Comparison of ENCODE assay signal across 24 cellular contexts in the genomic region with DNA sequence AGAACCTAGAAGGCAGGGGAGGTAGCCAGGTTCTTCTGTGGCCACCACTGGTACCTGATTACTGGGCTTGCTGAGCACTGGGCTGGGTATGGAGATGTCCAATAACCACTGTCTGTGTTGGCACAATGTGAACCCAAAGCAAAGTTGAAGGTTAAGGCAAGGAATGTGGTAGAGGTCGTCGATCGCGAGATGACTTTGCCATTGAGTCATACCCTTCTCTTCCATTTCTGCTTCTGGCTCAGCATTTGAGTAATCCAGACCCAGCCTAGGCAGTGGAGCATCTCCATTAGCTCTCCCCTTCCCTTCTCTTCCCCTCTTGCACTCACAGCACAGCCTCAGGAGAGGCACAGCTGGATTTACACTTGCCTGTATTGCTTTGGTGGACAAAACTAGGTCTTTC.
DNase-seq lines count a peak whose midpoint lies in the region; ATAC-seq and TF ChIP-seq lines count a peak whose summit lies in the region.
"Had no signal": no experiment of that assay in that cellular context is flagged by ENCODE, and none has a peak within 500 bp of the region (broad histone marks: within the 10 kb centered on the region; RNA-seq: fewer than 3 reads in every experiment).

No MANE protein-coding gene starts in this region.

- H3K9me3 ChIP-seq in OCI-LY3 (ENCODE audit: insufficient read depth, low read length) (no peaks in the 10 kb centered on the region), lower lobe of right lung (no peaks in the 10 kb centered on the region)
- H3K9me3 ChIP-seq: left ventricle myocardium inferior, SJCRH30, thyroid gland had no signal

- H3K4me3 Mint-ChIP-seq in activated T-helper 2 cell treated with anti-CD3 and anti-CD28 coated beads, Interferon-gamma antibody, Interleukin-2, Interleukin-4, amounts not matched to agents 10 μg/mL and 5 μg/mL and 100 μg/mL, durations not matched to agents 14 hours and 24 hours and 36 hours (ENCODE audit: low read depth): no peak overlapping the region
- H3K4me3 Mint-ChIP-seq: activated CD8-positive, alpha-beta T cell treated with anti-CD3 and anti-CD28 coated beads, Interleukin-2, amount 10 ng/mL, durations not matched to agents 7 days and 5 days; activated T-helper 1 cell treated with anti-CD3 and anti-CD28 coated beads, Interleukin-12 subunit alpha, Interleukin-12 subunit beta, Interleukin-2, Interleukin-4 antibody, amounts not matched to agents 30 ng/mL and 10 ng/mL and 1 ng/mL, durations not matched to agents 14 hours and 24 hours and 36 hours; CD4-positive, alpha-beta T cell; stimulated activated memory B cell treated with anti-CD40 and anti-IgM and Interleukin-4, amounts not matched to agents 10 μg/mL and 1 μg/mL and 100 μg/mL, for 72 hours; T-helper 17 cell had no signal

- ATAC-seq in GM18502 (IDR thresholded peaks at IDR 0.05; ENCODE audit: poor library complexity, unreplicated experiment) (peak; percentile 40), GM18873 (IDR thresholded peaks at IDR 0.05; ENCODE audit: low FRiP score, unreplicated experiment) (peak; percentile 47), HG02870 (IDR thresholded peaks at IDR 0.05; ENCODE audit: unreplicated experiment) (peak; percentile 50), lower lobe of right lung (no peak)
- ATAC-seq: activated CD8-positive, alpha-beta T cell treated with anti-CD3 and anti-CD28 coated beads, Interleukin-2, amount 10 ng/mL, durations not matched to agents 7 days and 5 days; HepG2; stimulated activated memory B cell treated with anti-CD40 and anti-IgM and Interleukin-4, amounts not matched to agents 10 μg/mL and 1 μg/mL and 100 μg/mL, for 72 hours; T-helper 17 cell had no signal

- H3K27me3 ChIP-seq in OCI-LY3 (ENCODE audit: low read depth, low read length) (peaks cover 59% of the 10 kb centered on the region), lower lobe of right lung (ENCODE audit: low read depth) (no peaks in the 10 kb centered on the region)
- H3K27me3 ChIP-seq: SJCRH30, thyroid gland had no signal

- no peaks in the 10 kb centered on the region for H4K20me1 ChIP-seq in OCI-LY3 (ENCODE audit: insufficient read depth, low read length)

- H3K4me2 ChIP-seq in OCI-LY3 (ENCODE audit: low read length): peak overlapping the region; percentile 73

- H3K27ac Mint-ChIP-seq in activated T-helper 2 cell treated with anti-CD3 and anti-CD28 coated beads, Interferon-gamma antibody, Interleukin-2, Interleukin-4, amounts not matched to agents 10 μg/mL and 5 μg/mL and 100 μg/mL, durations not matched to agents 14 hours and 24 hours and 36 hours: no peak overlapping the region
- H3K27ac Mint-ChIP-seq: activated CD8-positive, alpha-beta T cell treated with anti-CD3 and anti-CD28 coated beads, Interleukin-2, amount 10 ng/mL, durations not matched to agents 7 days and 5 days; activated T-helper 1 cell treated with anti-CD3 and anti-CD28 coated beads, Interleukin-12 subunit alpha, Interleukin-12 subunit beta, Interleukin-2, Interleukin-4 antibody, amounts not matched to agents 30 ng/mL and 10 ng/mL and 1 ng/mL, durations not matched to agents 14 hours and 24 hours and 36 hours; CD4-positive, alpha-beta T cell; stimulated activated memory B cell treated with anti-CD40 and anti-IgM and Interleukin-4, amounts not matched to agents 10 μg/mL and 1 μg/mL and 100 μg/mL, for 72 hours; T-helper 17 cell had no signal

- no peaks in the 10 kb centered on the region for H3K79me2 ChIP-seq in OCI-LY3 (ENCODE audit: low read length)

- no peak overlapping the region for H2AFZ ChIP-seq in OCI-LY3 (ENCODE audit: low read depth, low read length)

- TF ChIP-seq CTCF in OCI-LY3 (IDR thresholded peaks at IDR 0.05; ENCODE audit: low read depth, low read length) (no peak), lower lobe of right lung (IDR thresholded peaks at IDR 0.05) (no peak)

- no peak for DNase-seq in NCI-H1436 treated with DMSO at 0.1 percent for 48 hours (lab: John Stamatoyannopoulos, UW)
- DNase-seq in HUDEP-2 (lab: John Stamatoyannopoulos, UW; ENCODE audit: unreplicated experiment in 76 of 76): no peak
- DNase-seq in activated T-helper 2 cell treated with anti-CD3 and anti-CD28 coated beads, Interferon-gamma antibody, Interleukin-2, Interleukin-4, amounts not matched to agents 10 μg/mL and 5 μg/mL and 100 μg/mL, durations not matched to agents 14 hours and 24 hours and 36 hours (ENCODE audit: low spot score): no peak
- no peak for DNase-seq in lower lobe of right lung
- DNase-seq: activated CD8-positive, alpha-beta T cell treated with anti-CD3 and anti-CD28 coated beads, Interleukin-2, amount 10 ng/mL, durations not matched to agents 7 days and 5 days; CD4-positive, alpha-beta T cell; DMS153; GDM1; H7; left ventricle myocardium inferior; NCI-H1436; NCI-H748 treated with DMSO at 0.1 percent for 48 hours; SJCRH30; T-helper 17 cell; thyroid gland; WERI-Rb-1 had no signal

- H3K4me3 ChIP-seq in OCI-LY3 (ENCODE audit: low read length): peak overlapping the region; percentile 28
- H3K4me3 ChIP-seq in lower lobe of right lung: no peak overlapping the region
- H3K4me3 ChIP-seq: coronary artery, left ventricle myocardium inferior, SJCRH30, thyroid gland had no signal

- no peaks in the 10 kb centered on the region for H3K36me3 Mint-ChIP-seq in activated T-helper 2 cell treated with anti-CD3 and anti-CD28 coated beads, Interferon-gamma antibody, Interleukin-2, Interleukin-4, amounts not matched to agents 10 μg/mL and 5 μg/mL and 100 μg/mL, durations not matched to agents 14 hours and 24 hours and 36 hours (ENCODE audit: low read depth)
- H3K36me3 Mint-ChIP-seq: stimulated activated memory B cell treated with anti-CD40 and anti-IgM and Interleukin-4, amounts not matched to agents 10 μg/mL and 1 μg/mL and 100 μg/mL, for 72 hours had no signal

- H3K36me3 ChIP-seq in OCI-LY3 (replicated peaks; ENCODE audit: low read depth, low read length): no peaks in the 10 kb centered on the region
- no peaks in the 10 kb centered on the region for H3K36me3 ChIP-seq in lower lobe of right lung
- H3K36me3 ChIP-seq: left ventricle myocardium inferior, SJCRH30, thyroid gland, WERI-Rb-1 had no signal

- H3K9me3 Mint-ChIP-seq in activated T-helper 2 cell treated with anti-CD3 and anti-CD28 coated beads, Interferon-gamma antibody, Interleukin-2, Interleukin-4, amounts not matched to agents 10 μg/mL and 5 μg/mL and 100 μg/mL, durations not matched to agents 14 hours and 24 hours and 36 hours: no peaks in the 10 kb centered on the region
- H3K9me3 Mint-ChIP-seq: activated T-helper 1 cell treated with anti-CD3 and anti-CD28 coated beads, Interleukin-12 subunit alpha, Interleukin-12 subunit beta, Interleukin-2, Interleukin-4 antibody, amounts not matched to agents 30 ng/mL and 10 ng/mL and 1 ng/mL, durations not matched to agents 14 hours and 24 hours and 36 hours; CD4-positive, alpha-beta T cell; stimulated activated memory B cell treated with anti-CD40 and anti-IgM and Interleukin-4, amounts not matched to agents 10 μg/mL and 1 μg/mL and 100 μg/mL, for 72 hours had no signal

- peaks cover 3% of the 10 kb centered on the region for H3K27me3 Mint-ChIP-seq in activated T-helper 2 cell treated with anti-CD3 and anti-CD28 coated beads, Interferon-gamma antibody, Interleukin-2, Interleukin-4, amounts not matched to agents 10 μg/mL and 5 μg/mL and 100 μg/mL, durations not matched to agents 14 hours and 24 hours and 36 hours (ENCODE audit: low read depth)
- H3K27me3 Mint-ChIP-seq: CD4-positive, alpha-beta T cell; T-helper 17 cell had no signal

- H3K9ac ChIP-seq in OCI-LY3 (ENCODE audit: low read length): no peak overlapping the region

- intact Hi-C loops in activated T-helper 2 cell treated with anti-CD3 and anti-CD28 coated beads, Interferon-gamma antibody, Interleukin-2, Interleukin-4, amounts not matched to agents 10 μg/mL and 5 μg/mL and 100 μg/mL, durations not matched to agents 14 hours and 24 hours and 36 hours (cut with micrococcal nuclease): no loop called here
- intact Hi-C loops in lower lobe of right lung (cut with DNase I): no loop called here

- H3K4me1 ChIP-seq in OCI-LY3 (ENCODE audit: low read length) (peaks cover 44% of the 10 kb centered on the region), lower lobe of right lung (no peaks in the 10 kb centered on the region)
- H3K4me1 ChIP-seq: left ventricle myocardium inferior, thyroid gland had no signal

- peaks cover 1% of the 10 kb centered on the region for H3K4me1 Mint-ChIP-seq in activated T-helper 2 cell treated with anti-CD3 and anti-CD28 coated beads, Interferon-gamma antibody, Interleukin-2, Interleukin-4, amounts not matched to agents 10 μg/mL and 5 μg/mL and 100 μg/mL, durations not matched to agents 14 hours and 24 hours and 36 hours (ENCODE audit: low read depth)
- H3K4me1 Mint-ChIP-seq: stimulated activated memory B cell treated with anti-CD40 and anti-IgM and Interleukin-4, amounts not matched to agents 10 μg/mL and 1 μg/mL and 100 μg/mL, for 72 hours; T-helper 17 cell had no signal

- no peak overlapping the region for H3K27ac ChIP-seq in OCI-LY3 (ENCODE audit: low read length)
- H3K27ac ChIP-seq in lower lobe of right lung: no peak overlapping the region
- H3K27ac ChIP-seq: coronary artery, left ventricle myocardium inferior, SJCRH30, thyroid gland, WERI-Rb-1 had no signal

Comparison
In these comparisons a context has a peak if more than half of its experiments do, and no peak if none do; other contexts are left out.
1. ATAC-seq: peak in GM18502 (single experiment), GM18873 (single experiment) and HG02870 (single experiment); none in lower lobe of right lung (0 of 2).